Comparison of ENCODE assay signal across 19 cellular contexts in genomic region chr2:101297383-101297782, GRCh38. TPM values are rescaled to one million over a fixed set of nuclear protein-coding genes. Genes with fewer than 3 reads are reported as not detected.
A peak's percentile ranks its signal among the peaks of the same experiment; 100 is the strongest.
DNase-seq lines count a peak whose midpoint lies in the region; ATAC-seq, FAIRE-seq and TF ChIP-seq lines count a peak whose summit lies in the region.
"Had no signal": no experiment of that assay in that cellular context is flagged by ENCODE, and none has a peak within 500 bp of the region (broad histone marks: within the 10 kb centered on the region; RNA-seq: fewer than 3 reads in every experiment).

No MANE protein-coding gene starts in this region.

- H4K20me1 ChIP-seq in BLaER1 treated with 17β-estradiol and CSF1 and Interleukin-3, amounts not matched to agents 10 nM and 100 nM: peaks cover 100% of the 10 kb centered on the region in 11 experiments
- peaks cover 63% of the 10 kb centered on the region for H4K20me1 ChIP-seq in astrocyte (ENCODE audit: insufficient read depth, low read length)

- H3K4me1 Mint-ChIP-seq in CD8-positive, alpha-beta T cell (ENCODE audit: low read depth): peaks cover 87% of the 10 kb centered on the region
- H3K4me1 Mint-ChIP-seq in astrocyte (ENCODE audit: low read depth, unreplicated experiment): peaks cover 16% of the 10 kb centered on the region
- peaks cover 48 to 60% of the 10 kb centered on the region in 2 donors for H3K4me1 Mint-ChIP-seq in natural killer cell treated with Interleukin-12 subunit alpha and Interleukin-12 subunit beta and Interleukin-15 and Interleukin-18, amount 100 ng/mL, for 72 hours (ENCODE audit: low read depth in 2 of 2)

- in situ Hi-C loops in transverse colon (cut with MboI; ENCODE audit: low pct_ligation_motif_present in 1 of 4, low pct_unique_long_range_greater_than_20kb in 1 of 4, low sequenced_read_pairs in 3 of 4): no loop called here

- H3K4me1 ChIP-seq in BLaER1 treated with 17β-estradiol and CSF1 and Interleukin-3, amounts not matched to agents 10 nM and 100 nM: peaks cover 20 to 100% (median 76%) of the 10 kb centered on the region in 10 experiments
- peaks cover 56% of the 10 kb centered on the region for H3K4me1 ChIP-seq in CD8-positive, alpha-beta T cell (ENCODE audit: insufficient read depth, low read length)
- H3K4me1 ChIP-seq in astrocyte (ENCODE audit: insufficient read depth, low read length): peaks cover 8% of the 10 kb centered on the region
- peaks cover 0 to 48% (median 6%) of the 10 kb centered on the region in 4 donors for H3K4me1 ChIP-seq in transverse colon

- H3K27ac ChIP-seq in BLaER1 treated with 17β-estradiol and CSF1 and Interleukin-3, amounts not matched to agents 10 nM and 100 nM: no peak overlapping the region
- no peak overlapping the region for H3K27ac ChIP-seq in CD8-positive, alpha-beta T cell (ENCODE audit: low read depth, low read length)
- H3K27ac ChIP-seq in astrocyte (ENCODE audit: low read depth, low read length): peak overlapping the region; percentile 12
- H3K27ac ChIP-seq in transverse colon: no peak overlapping the region
- H3K27ac ChIP-seq: Peyer's patch had no signal

- POLR2A ChIA-PET in CD8-positive, alpha-beta T cell (lab: Charles Lee): no interaction called here

- no peak for TF ChIP-seq CTCF in CD8-positive, alpha-beta T cell (IDR thresholded peaks at IDR 0.05)
- TF ChIP-seq CTCF in astrocyte (IDR thresholded peaks at IDR 0.05; ENCODE audit: insufficient read depth, low read depth, low read length) (no peak), transverse colon (IDR thresholded peaks at IDR 0.05) (no peak)

- no peaks in the 10 kb centered on the region for H3K9me3 ChIP-seq in BLaER1 treated with 17β-estradiol and CSF1 and Interleukin-3, amounts not matched to agents 10 nM and 100 nM (replicated peaks in 1 of 11)
- H3K9me3 ChIP-seq in CD8-positive, alpha-beta T cell (ENCODE audit: low read length): no peaks in the 10 kb centered on the region
- no peaks in the 10 kb centered on the region for H3K9me3 ChIP-seq in astrocyte (ENCODE audit: insufficient read depth, low read depth, low read length)
- no peaks in the 10 kb centered on the region for H3K9me3 ChIP-seq in transverse colon
- H3K9me3 ChIP-seq: Peyer's patch had no signal

- peak overlapping the region; percentile 62 for H3K27ac Mint-ChIP-seq in CD8-positive, alpha-beta T cell
- no peak overlapping the region for H3K27ac Mint-ChIP-seq in astrocyte (ENCODE audit: unreplicated experiment)
- peak overlapping the region; percentile 41 to 83 for H3K27ac Mint-ChIP-seq in natural killer cell treated with Interleukin-12 subunit alpha and Interleukin-12 subunit beta and Interleukin-15 and Interleukin-18, amount 100 ng/mL, for 72 hours
- H3K27ac Mint-ChIP-seq: B cell, IgD-negative memory B cell had no signal

- DNase-seq in CD8-positive, alpha-beta T cell: no peak
- DNase-seq in astrocyte (ENCODE audit: low read depth) (no peak), mucosa of gallbladder (ENCODE audit: low spot score) (no peak), transverse colon (no peak), GM19240 (ENCODE audit: insufficient read length, low spot score) (no peak)
- DNase-seq in natural killer cell treated with Interleukin-12 subunit alpha and Interleukin-12 subunit beta and Interleukin-15 and Interleukin-18, amount 100 ng/mL, for 72 hours (ENCODE audit: low spot score): no peak
- DNase-seq: ACHN, COR-L47, DMS153, MV-4-11, NCI-H1436, NCI-H2029 treated with DMSO at 0.1 percent for 48 hours, NCI-H510A treated with DMSO at 0.1 percent for 48 hours, Peyer's patch, Right ventricle myocardium superior had no signal

- WGBS in transverse colon (ENCODE audit: low coverage in 1 of 2), 2 donors: 84 to 93% methylated on average over 2 of the region's 2 CpGs

- peak overlapping the region; percentile 12 for H3K4me3 Mint-ChIP-seq in CD8-positive, alpha-beta T cell
- H3K4me3 Mint-ChIP-seq in astrocyte (ENCODE audit: unreplicated experiment): no peak overlapping the region
- peak overlapping the region; percentile 31 for H3K4me3 Mint-ChIP-seq in natural killer cell treated with Interleukin-12 subunit alpha and Interleukin-12 subunit beta and Interleukin-15 and Interleukin-18, amount 100 ng/mL, for 72 hours
- H3K4me3 Mint-ChIP-seq: B cell had no signal

- no peak for ATAC-seq in CD8-positive, alpha-beta T cell
- ATAC-seq in natural killer cell treated with Interleukin-12 subunit alpha and Interleukin-12 subunit beta and Interleukin-15 and Interleukin-18, amount 100 ng/mL, for 72 hours: no peak

- intact Hi-C loops in CD8-positive, alpha-beta T cell (cut with DNase I, micrococcal nuclease): no loop called here
- intact Hi-C loops in transverse colon (cut with DNase I; ENCODE audit: low total_unique reads): no loop called here

- TF ChIP-seq POLR2A in transverse colon (IDR thresholded peaks at IDR 0.05): no peak

- no peaks in the 10 kb centered on the region for H3K9me3 Mint-ChIP-seq in CD8-positive, alpha-beta T cell
- H3K9me3 Mint-ChIP-seq in astrocyte (ENCODE audit: unreplicated experiment): no peaks in the 10 kb centered on the region
- no peaks in the 10 kb centered on the region for H3K9me3 Mint-ChIP-seq in natural killer cell treated with Interleukin-12 subunit alpha and Interleukin-12 subunit beta and Interleukin-15 and Interleukin-18, amount 100 ng/mL, for 72 hours
- H3K9me3 Mint-ChIP-seq: IgD-negative memory B cell had no signal

- H3K79me2 ChIP-seq in astrocyte (ENCODE audit: insufficient read depth, low read length): peaks cover 94% of the 10 kb centered on the region

- peaks cover 56% of the 10 kb centered on the region for H3K36me3 Mint-ChIP-seq in CD8-positive, alpha-beta T cell
- peaks cover 2% of the 10 kb centered on the region for H3K36me3 Mint-ChIP-seq in astrocyte (ENCODE audit: low read depth, unreplicated experiment)
- peaks cover 7% of the 10 kb centered on the region for H3K36me3 Mint-ChIP-seq in natural killer cell treated with Interleukin-12 subunit alpha and Interleukin-12 subunit beta and Interleukin-15 and Interleukin-18, amount 100 ng/mL, for 72 hours

- H2AFZ ChIP-seq in astrocyte (ENCODE audit: low read depth, low read length): no peak overlapping the region

- no peak for TF ChIP-seq EP300 in transverse colon (IDR thresholded peaks at IDR 0.05; ENCODE audit: low read depth)

- H3K4me2 ChIP-seq in BLaER1 treated with 17β-estradiol and CSF1 and Interleukin-3, amounts not matched to agents 10 nM and 100 nM: peak overlapping the region in 10 of 11 experiments; percentile 6 to 96 (median 92); a peak in 16 of 22 replicates
- H3K4me2 ChIP-seq in astrocyte (ENCODE audit: low read length): no peak overlapping the region

- H3K4me3 ChIP-seq in BLaER1 treated with 17β-estradiol and CSF1 and Interleukin-3, amounts not matched to agents 10 nM and 100 nM: peak overlapping the region in 1 of 10 experiments; percentile 35; a peak in 2 of 20 replicates
- no peak overlapping the region for H3K4me3 ChIP-seq in CD8-positive, alpha-beta T cell (ENCODE audit: low read depth, low read length)
- H3K4me3 ChIP-seq in astrocyte (ENCODE audit: insufficient read depth, low read depth, low read length) (no peak overlapping the region), transverse colon (no peak overlapping the region)
- H3K4me3 ChIP-seq: Peyer's patch had no signal

- CTCF ChIA-PET in CD8-positive, alpha-beta T cell (lab: Charles Lee): no interaction called here

- no peak for FAIRE-seq in astrocyte (lab: Jason Lieb, UNC)
- FAIRE-seq: H54 had no signal

- H3K36me3 ChIP-seq in BLaER1 treated with 17β-estradiol and CSF1 and Interleukin-3, amounts not matched to agents 10 nM and 100 nM: peaks cover 86 to 100% (median 100%) of the 10 kb centered on the region in 11 experiments
- H3K36me3 ChIP-seq in CD8-positive, alpha-beta T cell (ENCODE audit: insufficient read depth, low read length): peaks cover 9% of the 10 kb centered on the region
- H3K36me3 ChIP-seq in astrocyte (ENCODE audit: insufficient read depth, low read length): peaks cover 16% of the 10 kb centered on the region
- peaks cover 0 to 19% (median 5%) of the 10 kb centered on the region in 4 donors for H3K36me3 ChIP-seq in transverse colon

- peak overlapping the region in 2 of 11 experiments; percentile 42 to 62; a peak in 4 of 22 replicates for H3K9ac ChIP-seq in BLaER1 treated with 17β-estradiol and CSF1 and Interleukin-3, amounts not matched to agents 10 nM and 100 nM
- H3K9ac ChIP-seq in astrocyte (ENCODE audit: low read length): no peak overlapping the region

- H3K27me3 ChIP-seq in BLaER1 treated with 17β-estradiol and CSF1 and Interleukin-3, amounts not matched to agents 10 nM and 100 nM: no peaks in the 10 kb centered on the region
- H3K27me3 ChIP-seq in CD8-positive, alpha-beta T cell (ENCODE audit: insufficient read depth, low read length): no peaks in the 10 kb centered on the region
- H3K27me3 ChIP-seq in astrocyte (ENCODE audit: insufficient read depth, low read length): no peaks in the 10 kb centered on the region
- no peaks in the 10 kb centered on the region for H3K27me3 ChIP-seq in transverse colon
- H3K27me3 ChIP-seq: Peyer's patch had no signal

- H3K27me3 Mint-ChIP-seq in CD8-positive, alpha-beta T cell (ENCODE audit: low read depth): no peaks in the 10 kb centered on the region
- H3K27me3 Mint-ChIP-seq in astrocyte (ENCODE audit: low read depth, unreplicated experiment): no peaks in the 10 kb centered on the region
- no peaks in the 10 kb centered on the region for H3K27me3 Mint-ChIP-seq in natural killer cell treated with Interleukin-12 subunit alpha and Interleukin-12 subunit beta and Interleukin-15 and Interleukin-18, amount 100 ng/mL, for 72 hours
- H3K27me3 Mint-ChIP-seq: B cell, IgD-negative memory B cell had no signal

RNA-seq across cellular contexts. Expression of gene RNF149, which starts 11.1 kb away (rescaled TPM):
- 100 to 1,000 TPM; 128 to 129 TPM for total RNA-seq in CD8-positive, alpha-beta T cell
- total RNA-seq in astrocyte: 36.4 and 37.7 TPM in 2 replicates
- total RNA-seq in natural killer cell treated with Interleukin-12 subunit alpha and Interleukin-12 subunit beta and Interleukin-15 and Interleukin-18, amount 100 ng/mL, for 72 hours: 100 to 1,000 TPM in 1 of 2 donors, 10 to 100 TPM in 1; 85.6 to 123 TPM
- total RNA-seq in mucosa of gallbladder: 54.9 TPM
- total RNA-seq in transverse colon: 100 to 1,000 TPM in 1 of 4 donors, 10 to 100 TPM in 3; 22.7 to 100 (median 54.6) TPM

RNA-seq across cellular contexts. Expression of gene CNOT11, which starts 44.7 kb away (rescaled TPM):
- 10 to 100 TPM; 41.9 to 43.0 TPM for total RNA-seq in CD8-positive, alpha-beta T cell
- 36.7 and 37.0 TPM in 2 replicates for total RNA-seq in astrocyte
- total RNA-seq in natural killer cell treated with Interleukin-12 subunit alpha and Interleukin-12 subunit beta and Interleukin-15 and Interleukin-18, amount 100 ng/mL, for 72 hours: 10 to 100 TPM; 51.2 to 53.4 TPM
- 67.5 TPM for total RNA-seq in mucosa of gallbladder
- 10 to 100 TPM; 36.8 to 48.4 (median 37.6) TPM for total RNA-seq in transverse colon
